ENCODE assay signal across 9 cellular contexts in the genomic region with DNA sequence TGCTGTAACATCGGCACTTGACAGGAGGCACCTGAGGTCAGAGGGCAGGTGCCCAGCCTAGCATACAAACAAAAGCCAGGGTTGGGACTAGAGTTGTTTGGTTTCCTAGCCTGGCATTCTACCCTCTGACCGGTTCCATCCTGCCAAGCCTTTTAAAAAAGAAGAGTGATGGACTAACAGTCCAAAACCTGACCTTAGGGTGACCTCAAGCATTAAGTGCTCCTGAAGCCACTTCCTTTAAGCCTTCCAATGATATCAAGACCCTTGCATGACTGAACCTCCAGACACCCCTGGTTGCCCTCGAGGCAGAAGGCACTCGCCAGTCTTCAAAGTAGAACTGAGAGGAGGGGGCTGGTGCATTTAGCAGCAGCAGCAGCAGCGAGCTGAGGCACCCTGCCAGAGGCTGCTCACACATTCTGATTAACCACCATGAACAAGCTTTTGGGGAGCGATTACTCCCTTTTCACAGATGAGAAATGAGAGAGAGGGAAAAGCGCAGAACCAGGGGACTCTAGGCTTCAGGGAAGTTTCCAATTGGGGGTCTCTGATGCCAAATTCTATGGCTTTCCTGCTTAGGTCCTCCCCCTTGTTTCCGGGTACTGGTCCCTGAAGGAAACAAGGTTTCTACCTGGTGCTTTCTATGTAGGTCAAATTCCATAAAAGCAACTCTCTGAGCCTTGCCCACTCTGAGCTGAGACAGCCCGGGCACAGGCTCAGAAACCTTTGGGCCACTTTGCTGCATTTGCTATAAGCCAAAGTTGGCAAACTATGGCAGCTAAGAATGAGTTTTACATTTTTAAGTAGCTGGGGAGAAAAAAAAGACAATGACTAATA. TPM values are rescaled to one million over a fixed set of nuclear protein-coding genes. Genes with fewer than 3 reads are reported as not detected.
DNase-seq lines count a peak whose midpoint lies in the region; ATAC-seq, FAIRE-seq and TF ChIP-seq lines count a peak whose summit lies in the region.
"Had no signal": no experiment of that assay in that cellular context is flagged by ENCODE, and none has a peak within 500 bp of the region (broad histone marks: within the 10 kb centered on the region; RNA-seq: fewer than 3 reads in every experiment).

No MANE protein-coding gene starts in this region.

- no peak for TF ChIP-seq CTCF in NB4 (IDR thresholded peaks at IDR 0.05; ENCODE audit: low read depth, low read length)
- no peak for TF ChIP-seq CTCF in K562 (IDR thresholded peaks at IDR 0.05 in 2 of 3, conservative IDR thresholded peaks at IDR 0.05 in 1 of 3; ENCODE audit: insufficient read depth in 2 of 3, low read depth in 1 of 3, low read length in 3 of 3)

- no peak for TF ChIP-seq RAD21 in K562 (CRISPR knock-in tag; conservative IDR thresholded peaks at IDR 0.05 in 1 of 2, IDR thresholded peaks at IDR 0.05 in 1 of 2)

- H3K79me2 ChIP-seq in K562 (ENCODE audit: control insufficient read depth, insufficient read depth, low read length): peaks cover 100% of the 10 kb centered on the region

- peaks cover 76 to 84% of the 10 kb centered on the region in 2 experiments for H3K4me1 ChIP-seq in K562 (replicated peaks in 1 of 2; ENCODE audit: control insufficient read depth in 2 of 2, insufficient read depth in 2 of 2, low read length in 2 of 2)
- H3K4me1 ChIP-seq in naive thymus-derived CD4-positive, alpha-beta T cell (ENCODE audit: control insufficient read depth in 2 of 2, insufficient read depth in 2 of 2, low read length in 2 of 2): peaks cover 88 to 94% of the 10 kb centered on the region in 2 donors

- peak; percentile 46 for ATAC-seq in K562
- no peak for ATAC-seq in naive thymus-derived CD4-positive, alpha-beta T cell
- no peak for ATAC-seq in GM19455 (IDR thresholded peaks at IDR 0.05; ENCODE audit: unreplicated experiment)

- FAIRE-seq in K562 (lab: Jason Lieb, UNC): peak; percentile 89

- H3K27ac Mint-ChIP-seq in naive thymus-derived CD4-positive, alpha-beta T cell: peak overlapping the region; percentile 30 to 89 (median 82)
- H3K27ac Mint-ChIP-seq: dendritic cell treated with granulocyte-macrophage colony-stimulating factor and Interleukin-4, amounts not matched to agents 40 ng/mL and 50 ng/mL, for 4 days had no signal

- no peaks in the 10 kb centered on the region for H3K27me3 ChIP-seq in K562 (ENCODE audit: control insufficient read depth in 2 of 2, insufficient read depth in 2 of 2, low read length in 2 of 2)
- H3K27me3 ChIP-seq in naive thymus-derived CD4-positive, alpha-beta T cell (ENCODE audit: control insufficient read depth in 2 of 2, insufficient read depth in 2 of 2, low read length in 2 of 2): no peaks in the 10 kb centered on the region

- peaks cover 2 to 30% (median 9%) of the 10 kb centered on the region in 5 donors for H3K36me3 Mint-ChIP-seq in naive thymus-derived CD4-positive, alpha-beta T cell

- H3K4me3 Mint-ChIP-seq in naive thymus-derived CD4-positive, alpha-beta T cell: peak overlapping the region; percentile 34 to 76 (median 56)
- H3K4me3 Mint-ChIP-seq: dendritic cell treated with granulocyte-macrophage colony-stimulating factor and Interleukin-4, amounts not matched to agents 40 ng/mL and 50 ng/mL, for 4 days had no signal

- no peak for TF ChIP-seq POLR2A in NB4 (IDR thresholded peaks at IDR 0.05; ENCODE audit: extremely low read depth, insufficient read length)
- no peak for TF ChIP-seq POLR2A in K562 (conservative IDR thresholded peaks at IDR 0.05)

- H3K9ac ChIP-seq in K562 (ENCODE audit: insufficient read depth in 1 of 2, low read depth in 2 of 2, low read length in 2 of 2): peak overlapping the region; percentile 55 to 79; a peak in 3 of 4 replicates

- 11% methylated on average over 9 of the region's 9 CpGs for WGBS in K562 (ENCODE audit: insufficient coverage, low coverage, missing lambda C conversion rate)

- H3K9me3 Mint-ChIP-seq in naive thymus-derived CD4-positive, alpha-beta T cell: no peaks in the 10 kb centered on the region
- H3K9me3 Mint-ChIP-seq: dendritic cell treated with granulocyte-macrophage colony-stimulating factor and Interleukin-4, amounts not matched to agents 40 ng/mL and 50 ng/mL, for 4 days had no signal

- no peaks in the 10 kb centered on the region for H3K9me3 ChIP-seq in K562 (replicated peaks; ENCODE audit: control insufficient read depth, insufficient read depth, low read depth, low read length)
- no peaks in the 10 kb centered on the region for H3K9me3 ChIP-seq in naive thymus-derived CD4-positive, alpha-beta T cell (ENCODE audit: control insufficient read depth in 2 of 3, low read length in 3 of 3)

- TF ChIP-seq EP300 in K562 (IDR thresholded peaks at IDR 0.05; ENCODE audit: low read length): peak; percentile 72; the same call in 1 of the 2 replicates

- CTCF ChIA-PET in K562 (lab: Yijun Ruan, JAX; ENCODE audit: low intra/inter-chr PET ratio): no interaction called here
- CTCF ChIA-PET in naive thymus-derived CD4-positive, alpha-beta T cell (lab: Charles Lee): interaction anchor here (0.7 to 1.5 kb wide), 3 partner anchors 17 to 1199 kb away, joined by 3 to 5 read pairs (median 4); no protein-coding TSS in a partner anchor

- BruUV-seq in K562 (replicated peaks; lab: Mats Ljungman, UMichigan): TSS peak; percentile 3

- H3K4me1 Mint-ChIP-seq in naive thymus-derived CD4-positive, alpha-beta T cell: peaks cover 78 to 98% (median 92%) of the 10 kb centered on the region in 7 donors

- H4K20me1 ChIP-seq in K562 (replicated peaks; ENCODE audit: control insufficient read depth, insufficient read depth, low read length): peaks cover 80% of the 10 kb centered on the region

- peaks cover 87% of the 10 kb centered on the region for H3K36me3 ChIP-seq in K562 (ENCODE audit: control insufficient read depth, insufficient read depth, low read length)
- H3K36me3 ChIP-seq in naive thymus-derived CD4-positive, alpha-beta T cell (ENCODE audit: control insufficient read depth in 2 of 3, insufficient read depth in 3 of 3, low read length in 3 of 3): peaks cover 0 to 3% (median 0%) of the 10 kb centered on the region in 3 experiments

- DNase-seq in DMS79 treated with DMSO at 0.1 percent for 48 hours (lab: John Stamatoyannopoulos, UW) (peak; percentile 55), NB4 (ENCODE audit: low read depth) (peak; percentile 37), K562 (ENCODE audit: extremely low read depth in 1 of 4, low spot score in 3 of 4) (peak in 3 of 4 experiments; percentile 49 to 90 (median 80)), NCI-H1417 (lab: John Stamatoyannopoulos, UW) (no peak), DMS153 (lab: John Stamatoyannopoulos, UW) (no peak)
- no peak for DNase-seq in naive thymus-derived CD4-positive, alpha-beta T cell
- DNase-seq in effector CD8-positive, alpha-beta T cell (lab: John Stamatoyannopoulos, UW): no peak

- H3K4me2 ChIP-seq in K562 (ENCODE audit: insufficient read depth, low read length): peak overlapping the region; percentile 62

- peak overlapping the region; percentile 77 for H3K27ac ChIP-seq in K562 (ENCODE audit: extremely low read depth, low read depth, low read length)
- H3K27ac ChIP-seq in naive thymus-derived CD4-positive, alpha-beta T cell (ENCODE audit: low read depth, low read length): no peak overlapping the region

- intact Hi-C loops in K562 (cut with micrococcal nuclease): loop anchor here (1.0 kb wide), 1 partner anchor 13 kb away; no protein-coding TSS in a partner anchor
- intact Hi-C loops in naive thymus-derived CD4-positive, alpha-beta T cell (cut with micrococcal nuclease): loop anchor here in 1 of 2 donors (10.0 kb wide), 2 partner anchors 915 to 1585 kb away; partner anchors contain the start of gene FOXO6

- no peak overlapping the region for H2AFZ ChIP-seq in K562 (ENCODE audit: low read depth, low read length)

- H3K4me3 ChIP-seq in NB4 (ENCODE audit: low read depth, low read length) (no peak overlapping the region), K562 (no peak overlapping the region; the same call in 1 of the 2 replicates)
- H3K4me3 ChIP-seq in naive thymus-derived CD4-positive, alpha-beta T cell (ENCODE audit: low read length): no peak overlapping the region

- in situ Hi-C loops in K562 (cut with MboI): no loop called here

- H3K27me3 Mint-ChIP-seq in naive thymus-derived CD4-positive, alpha-beta T cell: no peaks in the 10 kb centered on the region
- H3K27me3 Mint-ChIP-seq: dendritic cell treated with granulocyte-macrophage colony-stimulating factor and Interleukin-4, amounts not matched to agents 40 ng/mL and 50 ng/mL, for 4 days had no signal

- H3K9me1 ChIP-seq in K562 (ENCODE audit: control insufficient read depth, insufficient read depth, low read length): peaks cover 51% of the 10 kb centered on the region

- POLR2A ChIA-PET in K562 (lab: Yijun Ruan, JAX): interaction anchor here (0.6 to 6.6 kb wide), 12 partner anchors 8 to 292 kb away, joined by 3 to 48 read pairs (median 4); partner anchors contain the start of genes CFAP57, EBNA1BP2 and SLC2A1
- POLR2A ChIA-PET in naive thymus-derived CD4-positive, alpha-beta T cell (lab: Charles Lee): interaction anchor here (1.1 to 16.3 kb wide), 6 partner anchors 4 to 24 kb away, joined by 7 to 134 read pairs (median 66); no protein-coding TSS in a partner anchor

TF ChIP-seq in K562, 482 proteins besides CTCF, POLR2A, EP300 and RAD21 (continues in another document):
- TF ChIP-seq RNF2 (IDR thresholded peaks at IDR 0.05): peak; percentile 41; the same call in 1 of the 2 replicates
- 0 out of 2 replicates have a peak, but pooled peaks have one; percentile 62 for TF ChIP-seq ZBED1 (IDR thresholded peaks at IDR 0.05)

RNA-seq across cellular contexts. Expression of gene SLC2A1, which starts 9.1 kb away (rescaled TPM):
- total RNA-seq in K562 (2011; cell fraction: chromatin; rRNA removed; ENCODE audit: low replicate concordance): 278 and 566 TPM in 2 replicates
- 420 and 508 TPM in 2 replicates for total RNA-seq in K562 (2011; cell fraction: nucleolus; rRNA removed)
- 435 and 495 TPM in 2 replicates for total RNA-seq in K562 (2011; cell fraction: nucleoplasm; rRNA removed)
- total RNA-seq in K562 (2014; rRNA removed): 93.1 and 145 TPM in 2 replicates
- 39.4 and 42.8 TPM in 2 replicates for total RNA-seq in K562 (2014; rRNA removed; fragmentation: Illumina TruSeq; extraction: Trizol)
- 34.9 and 37.4 TPM in 2 replicates for total RNA-seq in K562 (2015; rRNA removed; fragmentation: Illumina TruSeq; extraction: Trizol)
- total RNA-seq in K562 (2021): 141 and 153 TPM in 2 replicates
- polyA plus RNA-seq in K562 (2011; rRNA removed): 53.4 and 142 TPM in 2 replicates
- polyA plus RNA-seq in K562 (2011; cell fraction: cytosol; rRNA removed): 95.7 and 144 TPM in 2 replicates
- 174 and 230 TPM in 2 replicates for polyA plus RNA-seq in K562 (2011; cell fraction: nucleus; rRNA removed)
- 54.8 and 81.2 TPM in 2 replicates for polyA plus RNA-seq in K562 (2012)
- polyA plus RNA-seq in K562 (2014; fragmentation: Illumina TruSeq; extraction: Trizol): 73.4 and 73.6 TPM in 2 replicates
- 10 to 100 TPM; 12.6 to 22.9 TPM for polyA plus RNA-seq in K562 (2014; fragmentation: Nextera tagmentation; extraction: Ambion mirVana)
- 48.0 and 52.8 TPM in 2 replicates for polyA plus RNA-seq in K562 (2014; rRNA removed)
- polyA minus RNA-seq in K562 (2011; rRNA and poly(A)+ RNA removed): 56.6 and 73.8 TPM in 2 replicates
- polyA minus RNA-seq in K562 (2011; cell fraction: cytosol; rRNA and poly(A)+ RNA removed): 98.1 and 111 TPM in 2 replicates
- polyA minus RNA-seq in K562 (2011; cell fraction: nucleus; rRNA and poly(A)+ RNA removed): 86.4 and 99.1 TPM in 2 replicates
- 100 to 1,000 TPM in 1 of 5 experiments, 10 to 100 TPM in 4; 43.6 to 123 (median 73.1) TPM for total RNA-seq in naive thymus-derived CD4-positive, alpha-beta T cell
- 10 to 100 TPM; 16.6 to 18.6 TPM for polyA plus RNA-seq in naive thymus-derived CD4-positive, alpha-beta T cell

Comparison
In these comparisons a context has a peak if more than half of its experiments do, and no peak if none do; other contexts are left out.
1. DNase-seq: peak in DMS79 treated with DMSO at 0.1 percent for 48 hours (single experiment), NB4 (single experiment) and K562 (3 of 4); none in naive thymus-derived CD4-positive, alpha-beta T cell (0 of 9), effector CD8-positive, alpha-beta T cell (single experiment), NCI-H1417 (0 of 3) and DMS153 (single experiment).